ENCODE assay signal across 8 cellular contexts in genomic region chr3:11600501-11601282, GRCh38. TPM values are rescaled to one million over a fixed set of nuclear protein-coding genes. Genes with fewer than 3 reads are reported as not detected.
A peak's percentile ranks its signal among the peaks of the same experiment; 100 is the strongest.
DNase-seq lines count a peak whose midpoint lies in the region; ATAC-seq, FAIRE-seq and TF ChIP-seq lines count a peak whose summit lies in the region.

No MANE protein-coding gene starts in this region.

- FAIRE-seq in RCC 7860 (lab: Jason Lieb, UNC): peak; percentile 94

- DNase-seq in Ammon's horn (ENCODE audit: low spot score): peak; percentile 68
- peak; percentile 97 for DNase-seq in RCC 7860 (ENCODE audit: low spot score)
- DNase-seq in epithelial cell of proximal tubule (ENCODE audit: low read depth): peak; percentile 96
- no peak for DNase-seq in OCI-M2 (lab: John Stamatoyannopoulos, UW; ENCODE audit: unreplicated experiment)
- no peak for DNase-seq in NCI-H1417 treated with DMSO at 0.1 percent for 48 hours (lab: John Stamatoyannopoulos, UW)

- peaks cover 9 to 41% of the 10 kb centered on the region in 2 donors for H3K4me1 ChIP-seq in muscle layer of duodenum (ENCODE audit: control insufficient read depth in 1 of 2, insufficient read depth in 2 of 2, low read length in 2 of 2)

- no peaks in the 10 kb centered on the region for H3K9me3 ChIP-seq in muscle layer of duodenum (ENCODE audit: control insufficient read depth in 1 of 2, low read length in 2 of 2)

- peaks cover 0 to 28% of the 10 kb centered on the region in 2 donors for H3K36me3 ChIP-seq in muscle layer of duodenum (ENCODE audit: control insufficient read depth in 1 of 2, insufficient read depth in 2 of 2, low read length in 2 of 2)

- TF ChIP-seq CTCF in epithelial cell of proximal tubule (conservative IDR thresholded peaks at IDR 0.05; ENCODE audit: low read depth, low read length): peak; percentile 12

- H3K4me3 ChIP-seq in epithelial cell of proximal tubule (ENCODE audit: low read depth, low read length) (no peak overlapping the region), muscle layer of duodenum (ENCODE audit: low read depth in 1 of 2, low read length in 2 of 2) (no peak overlapping the region)

- ATAC-seq in HG03521 (IDR thresholded peaks at IDR 0.05; ENCODE audit: unreplicated experiment) (no peak), GM19035 (IDR thresholded peaks at IDR 0.05; ENCODE audit: unreplicated experiment) (no peak)

- H3K27me3 ChIP-seq in muscle layer of duodenum (ENCODE audit: low read depth, low read length): no peaks in the 10 kb centered on the region

- peak overlapping the region; percentile 73 for H3K27ac ChIP-seq in muscle layer of duodenum (ENCODE audit: low read length)

RNA-seq across cellular contexts. Expression of gene VGLL4, which starts 43.0 kb away (rescaled TPM):
- total RNA-seq in epithelial cell of proximal tubule: 25.2 and 52.4 TPM in 2 replicates

Comparison
In these comparisons a context has a peak if more than half of its experiments do, and no peak if none do; other contexts are left out.
1. DNase-seq: peak in Ammon's horn (single experiment), RCC 7860 (single experiment) and epithelial cell of proximal tubule (single experiment); none in OCI-M2 (single experiment) and NCI-H1417 treated with DMSO at 0.1 percent for 48 hours (single experiment).